Comparison of ENCODE assay signal across 8 cellular contexts in the genomic region with DNA sequence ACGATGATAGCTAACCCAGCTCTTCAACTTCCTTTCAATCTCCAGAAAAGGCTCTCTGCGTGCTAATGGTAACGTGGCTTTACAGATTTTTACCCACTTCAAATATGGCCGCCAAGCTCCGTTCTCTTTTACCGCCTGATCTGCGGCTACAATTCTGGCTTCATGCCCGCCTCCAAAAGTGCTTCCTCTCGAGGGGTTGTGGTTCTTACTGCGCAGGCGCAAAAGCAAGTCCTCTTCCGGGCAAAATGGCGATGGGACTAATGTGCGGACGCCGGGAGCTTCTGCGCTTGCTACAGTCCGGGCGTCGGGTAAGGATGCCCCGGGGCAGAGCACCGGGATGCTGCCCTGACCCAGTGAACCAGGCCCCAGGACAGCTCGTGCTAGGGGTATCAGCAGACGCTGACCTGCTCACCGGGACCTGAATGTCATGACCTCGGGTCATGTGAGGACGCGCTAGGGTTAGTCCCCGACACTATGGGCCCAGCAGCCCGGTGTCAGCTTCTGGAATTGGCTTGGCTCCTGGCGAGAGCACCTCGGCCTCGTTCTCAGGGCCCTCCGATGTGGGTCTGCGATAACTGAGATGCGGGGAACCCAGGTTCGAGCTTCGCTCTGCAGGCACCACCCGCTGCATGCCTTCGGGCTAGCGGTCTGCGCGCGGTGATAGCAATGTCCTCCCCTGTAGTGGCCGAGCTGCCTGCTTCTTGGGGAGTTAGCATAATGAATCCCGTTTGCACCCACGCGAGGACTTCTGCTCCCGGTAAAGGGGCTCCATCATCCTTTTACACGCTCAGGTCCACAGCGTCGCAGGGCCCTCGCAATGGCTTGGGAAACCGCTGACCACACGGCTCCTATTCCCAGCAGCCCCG. TPM values are rescaled to one million over a fixed set of nuclear protein-coding genes. Genes with fewer than 3 reads are reported as not detected.
DNase-seq lines count a peak whose midpoint lies in the region; ATAC-seq and TF ChIP-seq lines count a peak whose summit lies in the region.

A gene (plus strand): TSS at position 232 of the 866 bp plus-strand sequence. CDS start 14 bp downstream, at position 246.

- POLR2A ChIA-PET in A673 (lab: Charles Lee; ENCODE audit: low non-redundant PET) = interaction anchor here (0.6 to 0.7 kb wide), 2 partner anchors 70 to 197 kb away, joined by 3 to 4 read pairs; no protein-coding TSS in a partner anchor
- POLR2A ChIA-PET in WTC11 (lab: Charles Lee) = interaction anchor here (0.6 to 2.6 kb wide), 8 partner anchors 12 to 178 kb away, joined by 3 to 23 read pairs (median 4); a partner anchor contains a TSS

- H3K36me3 Mint-ChIP-seq in WTC11 = peaks cover 35% of the 10 kb centered on the region
- peaks cover 16 to 31% (median 25%) of the 10 kb centered on the region in 3 donors for H3K36me3 Mint-ChIP-seq in immature natural killer cell

- TF ChIP-seq CTCF in A673 (conservative IDR thresholded peaks at IDR 0.05; ENCODE audit: low read depth, low read length) = no peak
- no peak for TF ChIP-seq CTCF in WTC11 (IDR thresholded peaks at IDR 0.05)
- no peak for TF ChIP-seq CTCF in cardiac fibroblast (IDR thresholded peaks at IDR 0.05; ENCODE audit: low read depth, low read length)

- H3K27ac ChIP-seq in A673 (ENCODE audit: low read depth, low read length, poor library complexity, severe bottlenecking) = peak within 1 kb of the TSS; percentile 84

- DNase-seq in A673 (ENCODE audit: low spot score) (peak; percentile 98), NCI-H226 (peak; percentile 96), WTC11 (ENCODE audit: low spot score) (peak; percentile 91), cardiac fibroblast (ENCODE audit: low read depth in 2 of 2) (peak; percentile 99), immature natural killer cell (peak; percentile 96 to 98 (median 97)), smooth muscle cell of the brain vasculature (ENCODE audit: low read depth, low spot score) (peak; percentile 96)

- intact Hi-C loops in A673 (cut with micrococcal nuclease; ENCODE audit: unreplicated experiment) = loop anchor here (10.0 kb wide), 2 partner anchors 192 to 292 kb away; no protein-coding TSS in a partner anchor

- peaks cover 35% of the 10 kb centered on the region for H3K36me3 ChIP-seq in A673 (ENCODE audit: insufficient read depth, low read length, poor library complexity, severe bottlenecking)

- CTCF ChIA-PET in A673 (lab: Charles Lee) (interaction anchor here (0.8 to 1.1 kb wide), 3 partner anchors 19 to 196 kb away, joined by 3 to 8 read pairs (median 3); no protein-coding TSS in a partner anchor), WTC11 (lab: Charles Lee) (interaction anchor here (0.6 to 3.7 kb wide), 24 partner anchors 11 to 1695 kb away, joined by 3 to 41 read pairs (median 4); a partner anchor contains a TSS)

- peaks cover 12% of the 10 kb centered on the region for H3K4me1 ChIP-seq in A673 (ENCODE audit: insufficient read depth, low read length, poor library complexity, severe bottlenecking)

- H3K4me3 ChIP-seq in A673 (ENCODE audit: low read depth, low read length, poor library complexity, severe bottlenecking) (peak within 1 kb of the TSS; percentile 71), cardiac fibroblast (replicated peaks in 1 of 2; ENCODE audit: low read depth in 2 of 2, low read length in 2 of 2) (peak within 1 kb of the TSS; percentile 92 to 98)

- H3K4me3 Mint-ChIP-seq in WTC11 (peak within 1 kb of the TSS; percentile 93), immature natural killer cell (peak within 1 kb of the TSS; percentile 90 to 98 (median 96))

- no peaks in the 10 kb centered on the region for H3K9me3 Mint-ChIP-seq in WTC11
- H3K9me3 Mint-ChIP-seq in immature natural killer cell = peaks cover 0 to under 1% (median 0%) of the 10 kb centered on the region in 6 donors

- peaks cover 7% of the 10 kb centered on the region for H3K9me3 ChIP-seq in A673 (ENCODE audit: low read depth, low read length, poor library complexity, severe bottlenecking)

- no peaks in the 10 kb centered on the region for H3K27me3 ChIP-seq in A673 (replicated peaks; ENCODE audit: insufficient read depth, low read depth, low read length, poor library complexity)

- H3K27me3 Mint-ChIP-seq in WTC11 (ENCODE audit: low read depth) = no peaks in the 10 kb centered on the region
- peaks cover 2 to 9% (median 8%) of the 10 kb centered on the region in 3 donors for H3K27me3 Mint-ChIP-seq in immature natural killer cell (ENCODE audit: low read depth in 3 of 3)

- no TSS peak for BruUV-seq in A673 (replicated peaks; lab: Mats Ljungman, UMichigan)

- H3K4me1 Mint-ChIP-seq in WTC11 (peaks cover 26% of the 10 kb centered on the region), immature natural killer cell (peaks cover 31 to 47% of the 10 kb centered on the region in 2 donors)

- ATAC-seq in GM18870 (IDR thresholded peaks at IDR 0.05; ENCODE audit: unreplicated experiment) = peak; percentile 71
- ATAC-seq in HG03139 (IDR thresholded peaks at IDR 0.05; ENCODE audit: unreplicated experiment) = peak; percentile 64
- ATAC-seq in WTC11 = peak; percentile 89

- H3K27ac Mint-ChIP-seq in WTC11 (peak within 1 kb of the TSS; percentile 97), immature natural killer cell (peak within 1 kb of the TSS; percentile 83 to 99 (median 98))

TF ChIP-seq in WTC11, 78 proteins besides CTCF, POLR2A, EP300 and RAD21 (continues in another document):
- TF ChIP-seq, protein P1, sequence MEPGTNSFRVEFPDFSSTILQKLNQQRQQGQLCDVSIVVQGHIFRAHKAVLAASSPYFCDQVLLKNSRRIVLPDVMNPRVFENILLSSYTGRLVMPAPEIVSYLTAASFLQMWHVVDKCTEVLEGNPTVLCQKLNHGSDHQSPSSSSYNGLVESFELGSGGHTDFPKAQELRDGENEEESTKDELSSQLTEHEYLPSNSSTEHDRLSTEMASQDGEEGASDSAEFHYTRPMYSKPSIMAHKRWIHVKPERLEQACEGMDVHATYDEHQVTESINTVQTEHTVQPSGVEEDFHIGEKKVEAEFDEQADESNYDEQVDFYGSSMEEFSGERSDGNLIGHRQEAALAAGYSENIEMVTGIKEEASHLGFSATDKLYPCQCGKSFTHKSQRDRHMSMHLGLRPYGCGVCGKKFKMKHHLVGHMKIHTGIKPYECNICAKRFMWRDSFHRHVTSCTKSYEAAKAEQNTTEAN (CRISPR knock-in tag; IDR thresholded peaks at IDR 0.05) = peak; percentile 84; the same call in 1 of the 2 replicates
- TF ChIP-seq, protein P2, sequence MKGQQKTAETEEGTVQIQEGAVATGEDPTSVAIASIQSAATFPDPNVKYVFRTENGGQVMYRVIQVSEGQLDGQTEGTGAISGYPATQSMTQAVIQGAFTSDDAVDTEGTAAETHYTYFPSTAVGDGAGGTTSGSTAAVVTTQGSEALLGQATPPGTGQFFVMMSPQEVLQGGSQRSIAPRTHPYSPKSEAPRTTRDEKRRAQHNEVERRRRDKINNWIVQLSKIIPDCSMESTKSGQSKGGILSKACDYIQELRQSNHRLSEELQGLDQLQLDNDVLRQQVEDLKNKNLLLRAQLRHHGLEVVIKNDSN (CRISPR knock-in tag; IDR thresholded peaks at IDR 0.05) = peak; percentile 61
- peak; percentile 64 for TF ChIP-seq GABPB1 (CRISPR knock-in tag; IDR thresholded peaks at IDR 0.05)
- no peak for TF ChIP-seq ZNF671 (CRISPR knock-in tag; IDR thresholded peaks at IDR 0.05)
- 0 out of 2 replicates have a peak, but pooled peaks have one; percentile 12 for TF ChIP-seq ZNF317 (CRISPR knock-in tag; IDR thresholded peaks at IDR 0.05; ENCODE audit: borderline replicate concordance, low read depth)
- no peak for TF ChIP-seq FOXJ3 (CRISPR knock-in tag; IDR thresholded peaks at IDR 0.05; ENCODE audit: borderline replicate concordance)
- TF ChIP-seq, protein P3, sequence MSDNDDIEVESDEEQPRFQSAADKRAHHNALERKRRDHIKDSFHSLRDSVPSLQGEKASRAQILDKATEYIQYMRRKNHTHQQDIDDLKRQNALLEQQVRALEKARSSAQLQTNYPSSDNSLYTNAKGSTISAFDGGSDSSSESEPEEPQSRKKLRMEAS (CRISPR knock-in tag; IDR thresholded peaks at IDR 0.05) = peak; percentile 56
- TF ChIP-seq FOXK1 (CRISPR knock-in tag; IDR thresholded peaks at IDR 0.05) = peak; percentile 65
- no peak for TF ChIP-seq ZNF232 (CRISPR knock-in tag; IDR thresholded peaks at IDR 0.05)
- TF ChIP-seq JAZF1 (CRISPR knock-in tag; IDR thresholded peaks at IDR 0.05) = no peak
- TF ChIP-seq, protein P4, sequence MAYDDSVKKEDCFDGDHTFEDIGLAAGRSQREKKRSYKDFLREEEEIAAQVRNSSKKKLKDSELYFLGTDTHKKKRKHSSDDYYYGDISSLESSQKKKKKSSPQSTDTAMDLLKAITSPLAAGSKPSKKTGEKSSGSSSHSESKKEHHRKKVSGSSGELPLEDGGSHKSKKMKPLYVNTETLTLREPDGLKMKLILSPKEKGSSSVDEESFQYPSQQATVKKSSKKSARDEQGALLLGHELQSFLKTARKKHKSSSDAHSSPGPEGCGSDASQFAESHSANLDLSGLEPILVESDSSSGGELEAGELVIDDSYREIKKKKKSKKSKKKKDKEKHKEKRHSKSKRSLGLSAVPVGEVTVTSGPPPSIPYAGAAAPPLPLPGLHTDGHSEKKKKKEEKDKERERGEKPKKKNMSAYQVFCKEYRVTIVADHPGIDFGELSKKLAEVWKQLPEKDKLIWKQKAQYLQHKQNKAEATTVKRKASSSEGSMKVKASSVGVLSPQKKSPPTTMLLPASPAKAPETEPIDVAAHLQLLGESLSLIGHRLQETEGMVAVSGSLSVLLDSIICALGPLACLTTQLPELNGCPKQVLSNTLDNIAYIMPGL (CRISPR knock-in tag; IDR thresholded peaks at IDR 0.05) = peak; percentile 77
- peak; percentile 79; the same call in 1 of the 2 replicates for TF ChIP-seq MYBL2 (CRISPR knock-in tag; IDR thresholded peaks at IDR 0.05)
- no peak for TF ChIP-seq ZNF416 (CRISPR knock-in tag; IDR thresholded peaks at IDR 0.05)
- peak; percentile 81 for TF ChIP-seq NFE2L1 (CRISPR knock-in tag; IDR thresholded peaks at IDR 0.05)
- TF ChIP-seq CREM (CRISPR knock-in tag; IDR thresholded peaks at IDR 0.05) = no peak
- peak; percentile 82; the same call in 1 of the 2 replicates for TF ChIP-seq FOXP1 (CRISPR knock-in tag; IDR thresholded peaks at IDR 0.05; ENCODE audit: borderline replicate concordance)
- TF ChIP-seq, protein P5, sequence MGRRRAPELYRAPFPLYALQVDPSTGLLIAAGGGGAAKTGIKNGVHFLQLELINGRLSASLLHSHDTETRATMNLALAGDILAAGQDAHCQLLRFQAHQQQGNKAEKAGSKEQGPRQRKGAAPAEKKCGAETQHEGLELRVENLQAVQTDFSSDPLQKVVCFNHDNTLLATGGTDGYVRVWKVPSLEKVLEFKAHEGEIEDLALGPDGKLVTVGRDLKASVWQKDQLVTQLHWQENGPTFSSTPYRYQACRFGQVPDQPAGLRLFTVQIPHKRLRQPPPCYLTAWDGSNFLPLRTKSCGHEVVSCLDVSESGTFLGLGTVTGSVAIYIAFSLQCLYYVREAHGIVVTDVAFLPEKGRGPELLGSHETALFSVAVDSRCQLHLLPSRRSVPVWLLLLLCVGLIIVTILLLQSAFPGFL (CRISPR knock-in tag; IDR thresholded peaks at IDR 0.05; ENCODE audit: borderline replicate concordance) = peak; percentile 26; the same call in 1 of the 2 replicates

RNA-seq across cellular contexts. Expression of the gene that starts here (rescaled TPM):
- total RNA-seq in A673 (2021) (103 and 107 TPM in 2 replicates), WTC11 (2021) (133 to 138 TPM (median 135 TPM) in 3 replicates)
- 10 to 100 TPM; 27.9 to 48.5 (median 44.0) TPM for polyA plus RNA-seq in immature natural killer cell

Comparison
In these comparisons a context has a peak if more than half of its experiments do, and no peak if none do; other contexts are left out.
1. Peak in every context shown above with its lines: DNase-seq, ATAC-seq, H3K4me3 ChIP-seq and H3K27ac ChIP-seq.